Comparison of ENCODE assay signal across 25 cellular contexts in the genomic region with DNA sequence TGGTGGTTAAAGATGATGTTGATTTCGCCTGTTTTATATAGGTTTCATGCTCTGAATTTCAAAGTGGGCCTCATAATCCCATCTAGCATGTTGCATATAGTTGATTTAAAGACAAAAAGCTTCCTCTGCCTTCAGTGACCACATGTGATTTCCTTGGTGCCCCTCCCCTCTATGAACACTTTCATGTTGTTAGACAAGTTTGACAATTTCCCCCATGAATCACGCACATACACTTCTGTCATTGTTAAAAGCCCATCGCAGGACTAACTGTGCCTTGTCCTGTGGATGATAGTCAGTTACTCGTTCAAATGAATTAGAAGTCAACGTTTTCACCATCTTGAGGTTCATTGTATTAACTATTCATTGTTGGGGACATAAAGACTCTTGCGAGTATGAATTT. TPM values are rescaled to one million over a fixed set of nuclear protein-coding genes. Genes with fewer than 3 reads are reported as not detected.
DNase-seq lines count a peak whose midpoint lies in the region; ATAC-seq, FAIRE-seq and TF ChIP-seq lines count a peak whose summit lies in the region.
"Had no signal": no experiment of that assay in that cellular context is flagged by ENCODE, and none has a peak within 500 bp of the region (broad histone marks: within the 10 kb centered on the region; RNA-seq: fewer than 3 reads in every experiment).

No MANE protein-coding gene starts in this region.

- peaks cover 10% of the 10 kb centered on the region for H3K27me3 Mint-ChIP-seq in Calu3 (ENCODE audit: unreplicated experiment)
- H3K27me3 Mint-ChIP-seq in immature natural killer cell (ENCODE audit: low read depth in 3 of 3), result peaks cover 3 to 7% (median 4%) of the 10 kb centered on the region in 3 donors
- H3K27me3 Mint-ChIP-seq in WTC11 (ENCODE audit: low read depth), result peaks cover 5% of the 10 kb centered on the region
- H3K27me3 Mint-ChIP-seq in naive thymus-derived CD8-positive, alpha-beta T cell, result peaks cover 10 to 38% (median 30%) of the 10 kb centered on the region in 5 donors
- H3K27me3 Mint-ChIP-seq: CD4-positive, alpha-beta T cell had no signal

- no peak overlapping the region for H2AFZ ChIP-seq in PC-3 (ENCODE audit: low read length)

- H3K36me3 Mint-ChIP-seq in Calu3 (ENCODE audit: insufficient read depth, unreplicated experiment) (no peaks in the 10 kb centered on the region), immature natural killer cell (no peaks in the 10 kb centered on the region), WTC11 (peaks cover 5% of the 10 kb centered on the region; the same call in 1 of the 2 replicates)
- no peaks in the 10 kb centered on the region for H3K36me3 Mint-ChIP-seq in naive thymus-derived CD8-positive, alpha-beta T cell
- H3K36me3 Mint-ChIP-seq: CD14-positive monocyte had no signal

- CTCF ChIA-PET in Calu3 (lab: Charles Lee) (no interaction called here), PC-3 (lab: Charles Lee) (no interaction called here), WTC11 (lab: Charles Lee) (no interaction called here)

- H3K4me3 Mint-ChIP-seq in Calu3 (ENCODE audit: low read depth, unreplicated experiment), result no peak overlapping the region
- H3K4me3 Mint-ChIP-seq in immature natural killer cell, result peak overlapping the region; percentile 46 to 77 (median 68)
- no peak overlapping the region for H3K4me3 Mint-ChIP-seq in WTC11
- no peak overlapping the region for H3K4me3 Mint-ChIP-seq in naive thymus-derived CD8-positive, alpha-beta T cell
- H3K4me3 Mint-ChIP-seq: CD14-positive monocyte; CD4-positive, alpha-beta T cell had no signal

- no peaks in the 10 kb centered on the region for H3K4me1 ChIP-seq in PC-3 (ENCODE audit: insufficient read depth, low read length)
- no peaks in the 10 kb centered on the region for H3K4me1 ChIP-seq in right lobe of liver
- H3K4me1 ChIP-seq: A549, BE2C had no signal

- no peaks in the 10 kb centered on the region for H3K36me3 ChIP-seq in PC-3 (ENCODE audit: low read depth, low read length)
- no peaks in the 10 kb centered on the region for H3K36me3 ChIP-seq in right lobe of liver
- H3K36me3 ChIP-seq: BE2C; BLaER1 treated with 17β-estradiol and CSF1 and Interleukin-3, amounts not matched to agents 10 nM and 100 nM had no signal

- no peaks in the 10 kb centered on the region for H3F3A ChIP-seq in PC-3 (ENCODE audit: low read length, unreplicated experiment)

- DNase-seq in Calu3, result peak; percentile 3
- DNase-seq in GM12892 (ENCODE audit: insufficient read length), result no peak
- DNase-seq in PC-3, result peak; percentile 56
- peak; percentile 37 to 51 (median 47) for DNase-seq in immature natural killer cell
- DNase-seq in right lobe of liver, result no peak
- no peak for DNase-seq in WTC11 (ENCODE audit: low spot score)
- no peak for DNase-seq in NCI-H1694 treated with DMSO at 0.1 percent for 48 hours (lab: John Stamatoyannopoulos, UW)
- DNase-seq in naive thymus-derived CD8-positive, alpha-beta T cell, result no peak
- DNase-seq: 8988T; ACHN; AML-193; BE2C; CD4-positive, alpha-beta T cell; COR-L47; DMS 273 treated with DMSO at 0.1 percent for 48 hours; DMS79; EL; GF-D8; H7; HCEC 1CT had no signal

- BruUV-seq in Calu3 (replicated peaks; lab: Mats Ljungman, UMichigan) (no TSS peak), PC-3 (replicated peaks; lab: Mats Ljungman, UMichigan) (no TSS peak)

- H3K4me2 ChIP-seq in PC-3 (ENCODE audit: low read length), result no peak overlapping the region
- H3K4me2 ChIP-seq: A549; BLaER1 treated with 17β-estradiol and CSF1 and Interleukin-3, amounts not matched to agents 10 nM and 100 nM had no signal

- WGBS in right lobe of liver (ENCODE audit: insufficient coverage, low coverage, low lambda C conversion rate, missing lambda C conversion rate), result 64% methylated on average over 6 of the region's 6 CpGs

- H4K20me1 ChIP-seq in PC-3 (ENCODE audit: low read length), result no peaks in the 10 kb centered on the region
- H4K20me1 ChIP-seq: BLaER1 treated with 17β-estradiol and CSF1 and Interleukin-3, amounts not matched to agents 10 nM and 100 nM had no signal

- H3K79me2 ChIP-seq in PC-3 (ENCODE audit: low read length), result no peaks in the 10 kb centered on the region

- no peak for ATAC-seq in PC-3
- no peak for ATAC-seq in right lobe of liver
- ATAC-seq in WTC11, result no peak
- ATAC-seq in naive thymus-derived CD8-positive, alpha-beta T cell, result no peak
- ATAC-seq: A549 had no signal

- no peak overlapping the region for H3K27ac ChIP-seq in PC-3 (ENCODE audit: low read length)
- H3K27ac ChIP-seq in right lobe of liver, result no peak overlapping the region
- H3K27ac ChIP-seq: A549; BLaER1 treated with 17β-estradiol and CSF1 and Interleukin-3, amounts not matched to agents 10 nM and 100 nM had no signal

- no peak overlapping the region for H3K9ac ChIP-seq in PC-3 (ENCODE audit: low read length)
- H3K9ac ChIP-seq: BLaER1 treated with 17β-estradiol and CSF1 and Interleukin-3, amounts not matched to agents 10 nM and 100 nM had no signal

- no peaks in the 10 kb centered on the region for H3K9me2 ChIP-seq in PC-3 (replicated peaks; ENCODE audit: low read length)

- H3K4me1 Mint-ChIP-seq in Calu3 (ENCODE audit: low read depth, unreplicated experiment) (peaks cover under 1% of the 10 kb centered on the region), immature natural killer cell (peaks cover 33 to 59% of the 10 kb centered on the region in 2 donors), WTC11 (peaks cover 55% of the 10 kb centered on the region)
- peaks cover 0 to 9% (median 3%) of the 10 kb centered on the region in 4 donors for H3K4me1 Mint-ChIP-seq in naive thymus-derived CD8-positive, alpha-beta T cell
- H3K4me1 Mint-ChIP-seq: CD14-positive monocyte had no signal

- POLR2A ChIA-PET in PC-3 (lab: Charles Lee; ENCODE audit: unreplicated experiment) (no interaction called here), WTC11 (lab: Charles Lee) (no interaction called here)
- POLR2A ChIA-PET in naive thymus-derived CD8-positive, alpha-beta T cell (lab: Charles Lee), result no interaction called here

- H3K27me3 ChIP-seq in PC-3 (ENCODE audit: low read length) (no peaks in the 10 kb centered on the region), right lobe of liver (no peaks in the 10 kb centered on the region)
- H3K27me3 ChIP-seq: BLaER1 treated with 17β-estradiol and CSF1 and Interleukin-3, amounts not matched to agents 10 nM and 100 nM had no signal

- H3K9me3 Mint-ChIP-seq in Calu3 (ENCODE audit: low read depth, unreplicated experiment) (no peaks in the 10 kb centered on the region), immature natural killer cell (no peaks in the 10 kb centered on the region), WTC11 (no peaks in the 10 kb centered on the region)
- H3K9me3 Mint-ChIP-seq in naive thymus-derived CD8-positive, alpha-beta T cell, result no peaks in the 10 kb centered on the region
- H3K9me3 Mint-ChIP-seq: CD4-positive, alpha-beta T cell had no signal

- H3K27ac Mint-ChIP-seq in Calu3 (ENCODE audit: unreplicated experiment) (no peak overlapping the region), immature natural killer cell (peak overlapping the region; percentile 55 to 91 (median 66)), WTC11 (no peak overlapping the region)
- no peak overlapping the region for H3K27ac Mint-ChIP-seq in naive thymus-derived CD8-positive, alpha-beta T cell
- H3K27ac Mint-ChIP-seq: CD14-positive monocyte; CD4-positive, alpha-beta T cell had no signal

- no peaks in the 10 kb centered on the region for H3K9me3 ChIP-seq in PC-3 (ENCODE audit: low read length)
- H3K9me3 ChIP-seq in right lobe of liver, result no peaks in the 10 kb centered on the region
- H3K9me3 ChIP-seq: A549; BE2C; BLaER1 treated with 17β-estradiol and CSF1 and Interleukin-3, amounts not matched to agents 10 nM and 100 nM had no signal

- H3K4me3 ChIP-seq in PC-3 (ENCODE audit: low read length) (no peak overlapping the region), right lobe of liver (no peak overlapping the region)
- H3K4me3 ChIP-seq: A549; BLaER1 treated with 17β-estradiol and CSF1 and Interleukin-3, amounts not matched to agents 10 nM and 100 nM had no signal

- FAIRE-seq in GM12892 (lab: Jason Lieb, UNC), result peak; percentile 58
- FAIRE-seq: A549, D721Med, H1 had no signal

- intact Hi-C loops in Calu3 (cut with micrococcal nuclease; ENCODE audit: unreplicated experiment), result no loop called here
- intact Hi-C loops in PC-3 (cut with micrococcal nuclease), result no loop called here
- intact Hi-C loops in right lobe of liver (cut with DNase I), result no loop called here

- no peak for TF ChIP-seq CTCF in Calu3 (IDR thresholded peaks at IDR 0.05; ENCODE audit: unreplicated experiment)
- no peak for TF ChIP-seq CTCF in PC-3 (conservative IDR thresholded peaks at IDR 0.05; ENCODE audit: low read depth, low read length)
- no peak for TF ChIP-seq CTCF in right lobe of liver (IDR thresholded peaks at IDR 0.05)
- no peak for TF ChIP-seq CTCF in WTC11 (IDR thresholded peaks at IDR 0.05)

- no peak for TF ChIP-seq POLR2A in GM12892 (IDR thresholded peaks at IDR 0.05; ENCODE audit: low read depth, low read length)
- TF ChIP-seq POLR2A in right lobe of liver (IDR thresholded peaks at IDR 0.05), result no peak

TF ChIP-seq in WTC11, 78 proteins besides CTCF, POLR2A, EP300 and RAD21 (continues in another document):
- no peak for TF ChIP-seq SOX15 (CRISPR knock-in tag; IDR thresholded peaks at IDR 0.05)
- TF ChIP-seq, protein P1, sequence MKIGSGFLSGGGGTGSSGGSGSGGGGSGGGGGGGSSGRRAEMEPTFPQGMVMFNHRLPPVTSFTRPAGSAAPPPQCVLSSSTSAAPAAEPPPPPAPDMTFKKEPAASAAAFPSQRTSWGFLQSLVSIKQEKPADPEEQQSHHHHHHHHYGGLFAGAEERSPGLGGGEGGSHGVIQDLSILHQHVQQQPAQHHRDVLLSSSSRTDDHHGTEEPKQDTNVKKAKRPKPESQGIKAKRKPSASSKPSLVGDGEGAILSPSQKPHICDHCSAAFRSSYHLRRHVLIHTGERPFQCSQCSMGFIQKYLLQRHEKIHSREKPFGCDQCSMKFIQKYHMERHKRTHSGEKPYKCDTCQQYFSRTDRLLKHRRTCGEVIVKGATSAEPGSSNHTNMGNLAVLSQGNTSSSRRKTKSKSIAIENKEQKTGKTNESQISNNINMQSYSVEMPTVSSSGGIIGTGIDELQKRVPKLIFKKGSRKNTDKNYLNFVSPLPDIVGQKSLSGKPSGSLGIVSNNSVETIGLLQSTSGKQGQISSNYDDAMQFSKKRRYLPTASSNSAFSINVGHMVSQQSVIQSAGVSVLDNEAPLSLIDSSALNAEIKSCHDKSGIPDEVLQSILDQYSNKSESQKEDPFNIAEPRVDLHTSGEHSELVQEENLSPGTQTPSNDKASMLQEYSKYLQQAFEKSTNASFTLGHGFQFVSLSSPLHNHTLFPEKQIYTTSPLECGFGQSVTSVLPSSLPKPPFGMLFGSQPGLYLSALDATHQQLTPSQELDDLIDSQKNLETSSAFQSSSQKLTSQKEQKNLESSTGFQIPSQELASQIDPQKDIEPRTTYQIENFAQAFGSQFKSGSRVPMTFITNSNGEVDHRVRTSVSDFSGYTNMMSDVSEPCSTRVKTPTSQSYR (CRISPR knock-in tag; IDR thresholded peaks at IDR 0.05), result no peak
- no peak for TF ChIP-seq MYBL2 (CRISPR knock-in tag; IDR thresholded peaks at IDR 0.05)

RNA-seq across cellular contexts. Expression of a gene that starts 6.7 kb away (rescaled TPM):
- total RNA-seq in Calu3 (2022), result 0.26 TPM in 1 of 2 replicates, not detected in the other
- polyA plus RNA-seq in GM12892 (2012; ENCODE audit: missing spikeins), result 41.3 TPM
- total RNA-seq in PC-3 (2014; rRNA removed), result not detected in 2 replicates
- 1 to 10 TPM; 2.6 to 3.7 (median 2.7) TPM for polyA plus RNA-seq in immature natural killer cell
- total RNA-seq in right lobe of liver, result 1 to 10 TPM in 1 of 6 experiments, under 1 TPM in 5; 0.15 to 1.5 (median 0.45) TPM
- 6.1 to 6.9 TPM (median 6.6 TPM) in 3 replicates for total RNA-seq in WTC11 (2021)
- not detected for total RNA-seq in naive thymus-derived CD8-positive, alpha-beta T cell
- not detected for polyA plus RNA-seq in naive thymus-derived CD8-positive, alpha-beta T cell
- polyA plus RNA-seq: A549, CD14-positive monocyte had no signal

Comparison
In these comparisons a context has a peak if more than half of its experiments do, and no peak if none do; other contexts are left out.
1. DNase-seq: peak in Calu3 (single experiment), PC-3 (single experiment) and immature natural killer cell (3 of 3); none in GM12892 (single experiment), right lobe of liver (0 of 3), WTC11 (single experiment), NCI-H1694 treated with DMSO at 0.1 percent for 48 hours (single experiment) and naive thymus-derived CD8-positive, alpha-beta T cell (0 of 10).
2. H3K27ac Mint-ChIP-seq: peak in immature natural killer cell (6 of 6); none in Calu3 (single experiment), WTC11 (single experiment) and naive thymus-derived CD8-positive, alpha-beta T cell (0 of 10).
3. H3K4me3 Mint-ChIP-seq: peak in immature natural killer cell (5 of 5); none in Calu3 (single experiment), WTC11 (single experiment) and naive thymus-derived CD8-positive, alpha-beta T cell (0 of 10).